Comparison of ENCODE assay signal across 12 cellular contexts in genomic region chr3:50587806-50588758, GRCh38. TPM values are rescaled to one million over a fixed set of nuclear protein-coding genes. Genes with fewer than 3 reads are reported as not detected.
DNase-seq lines count a peak whose midpoint lies in the region; ATAC-seq and TF ChIP-seq lines count a peak whose summit lies in the region.
"Had no signal": no experiment of that assay in that cellular context is flagged by ENCODE, and none has a peak within 500 bp of the region (broad histone marks: within the 10 kb centered on the region; RNA-seq: fewer than 3 reads in every experiment).

No MANE protein-coding gene starts in this region.

- H3K27ac Mint-ChIP-seq in activated CD8-positive, alpha-beta T cell treated with anti-CD3 and anti-CD28 coated beads for 36 hours, result peak overlapping the region; percentile 100

- H3K27me3 ChIP-seq in dorsolateral prefrontal cortex, result no peaks in the 10 kb centered on the region

- no peak overlapping the region for H3K4me3 ChIP-seq in dorsolateral prefrontal cortex
- H3K4me3 ChIP-seq: A549 had no signal

- no peak overlapping the region for H3K27ac ChIP-seq in dorsolateral prefrontal cortex
- H3K27ac ChIP-seq: A549 had no signal

- TF ChIP-seq CTCF in activated CD8-positive, alpha-beta T cell treated with anti-CD3 and anti-CD28 coated beads for 36 hours (IDR thresholded peaks at IDR 0.05), result no peak
- TF ChIP-seq CTCF in dorsolateral prefrontal cortex (IDR thresholded peaks at IDR 0.05 in 54 of 56, conservative IDR thresholded peaks at IDR 0.05 in 2 of 56; ENCODE audit: low read depth in 1 of 56, partially characterized antibody in 56 of 56), result no peak

- H3K4me3 Mint-ChIP-seq in activated CD8-positive, alpha-beta T cell treated with anti-CD3 and anti-CD28 coated beads for 36 hours, result peak overlapping the region; percentile 59

- H3K27me3 Mint-ChIP-seq in activated CD8-positive, alpha-beta T cell treated with anti-CD3 and anti-CD28 coated beads for 36 hours, result no peaks in the 10 kb centered on the region

- peak; percentile 48 for ATAC-seq in activated CD8-positive, alpha-beta T cell treated with anti-CD3 and anti-CD28 coated beads for 36 hours
- ATAC-seq in left lobe of liver, result peak; percentile 39
- peak; percentile 57 for ATAC-seq in stimulated activated naive CD8-positive, alpha-beta T cell treated with anti-CD3 and anti-CD28 coated beads, Interleukin-15, Interleukin-2, amounts not matched to agents 100 U/mL and 50 U/mL, for 24 hours
- ATAC-seq: A549 had no signal

- peaks cover 89% of the 10 kb centered on the region for H3K4me1 Mint-ChIP-seq in activated CD8-positive, alpha-beta T cell treated with anti-CD3 and anti-CD28 coated beads for 36 hours (ENCODE audit: low read depth)

- DNase-seq in activated CD4-positive, alpha-beta T cell treated with anti-CD3 and anti-CD28 coated beads for 24 hours (ENCODE audit: low read depth in 2 of 2), result peak; percentile 75 to 80
- DNase-seq in activated CD4-positive, alpha-beta T cell treated with anti-CD3 and anti-CD28 coated beads for 1 hour, result no peak
- peak; percentile 96 for DNase-seq in activated CD8-positive, alpha-beta T cell treated with anti-CD3 and anti-CD28 coated beads for 36 hours
- DNase-seq in left lobe of liver (ENCODE audit: low spot score), result peak; percentile 77
- peak; percentile 90 for DNase-seq in stimulated activated naive CD8-positive, alpha-beta T cell treated with anti-CD3 and anti-CD28 coated beads, Interleukin-15, Interleukin-2, amounts not matched to agents 100 U/mL and 50 U/mL, for 24 hours
- DNase-seq in dorsolateral prefrontal cortex, result no peak
- DNase-seq in AML-193 (lab: John Stamatoyannopoulos, UW), result no peak
- DNase-seq in iPS-NIHi11 (ENCODE audit: low spot score), result no peak
- DNase-seq: Karpas-422, nucleus accumbens, T1000 had no signal

- CTCF ChIA-PET in activated CD8-positive, alpha-beta T cell treated with anti-CD3 and anti-CD28 coated beads for 36 hours (lab: Charles Lee), result interaction anchor here (1.6 to 10.4 kb wide), 5 partner anchors 15 to 46 kb away, joined by 5 to 283 read pairs (median 129); partner anchors contain the start of genes C3orf18, CISH, HEMK1 and MAPKAPK3

- H3K9me3 Mint-ChIP-seq in activated CD8-positive, alpha-beta T cell treated with anti-CD3 and anti-CD28 coated beads for 36 hours, result no peaks in the 10 kb centered on the region

- intact Hi-C loops in activated CD8-positive, alpha-beta T cell treated with anti-CD3 and anti-CD28 coated beads for 36 hours (cut with micrococcal nuclease), result no loop called here
- intact Hi-C loops in dorsolateral prefrontal cortex (cut with DNase I), result no loop called here

- POLR2A ChIA-PET in activated CD8-positive, alpha-beta T cell treated with anti-CD3 and anti-CD28 coated beads for 36 hours (lab: Charles Lee), result interaction anchor here (0.6 to 25.8 kb wide), 8 partner anchors 13 to 805 kb away, joined by 3 to 1836 read pairs (median 3); partner anchors contain the start of genes C3orf18, CISH, HEMK1 and MAPKAPK3

- peaks cover 62% of the 10 kb centered on the region for H3K36me3 Mint-ChIP-seq in activated CD8-positive, alpha-beta T cell treated with anti-CD3 and anti-CD28 coated beads for 36 hours (ENCODE audit: low read depth)

RNA-seq across cellular contexts. Expression of gene HEMK1, which starts 18.8 kb away (rescaled TPM):
- 100 to 1,000 TPM in 1 of 2 experiments, 10 to 100 TPM in 1; 97.1 to 101 TPM for total RNA-seq in activated CD8-positive, alpha-beta T cell treated with anti-CD3 and anti-CD28 coated beads for 36 hours
- 16.8 TPM for total RNA-seq in left lobe of liver
- 10 to 100 TPM in 115 of 120 experiments, 1 to 10 TPM in 5; 8.6 to 22.8 (median 14.2) TPM for total RNA-seq in dorsolateral prefrontal cortex

RNA-seq across cellular contexts. Expression of gene C3orf18, which starts 20.5 kb away (rescaled TPM):
- 10 to 100 TPM; 37.9 to 41.3 TPM for total RNA-seq in activated CD8-positive, alpha-beta T cell treated with anti-CD3 and anti-CD28 coated beads for 36 hours
- total RNA-seq in left lobe of liver, result 3.0 TPM
- total RNA-seq in dorsolateral prefrontal cortex, result 10 to 100 TPM; 22.0 to 50.0 (median 37.9) TPM

RNA-seq across cellular contexts. Expression of gene CISH, which starts 23.5 kb away (rescaled TPM):
- total RNA-seq in activated CD8-positive, alpha-beta T cell treated with anti-CD3 and anti-CD28 coated beads for 36 hours, result 100 to 1,000 TPM; 307 to 308 TPM
- total RNA-seq in left lobe of liver, result 8.5 TPM
- 1 to 10 TPM in 67 of 120 experiments, under 1 TPM in 53; 0.15 to 7.8 (median 1.1) TPM for total RNA-seq in dorsolateral prefrontal cortex

RNA-seq across cellular contexts. Expression of gene MAPKAPK3, which starts 28.9 kb away (rescaled TPM):
- total RNA-seq in activated CD8-positive, alpha-beta T cell treated with anti-CD3 and anti-CD28 coated beads for 36 hours, result 100 to 1,000 TPM; 204 to 205 TPM
- total RNA-seq in left lobe of liver (16.1 TPM), dorsolateral prefrontal cortex (10 to 100 TPM in 107 of 120 experiments, 1 to 10 TPM in 13; 6.3 to 30.7 (median 13.1) TPM)

Comparison
In these comparisons a context has a peak if more than half of its experiments do, and no peak if none do; other contexts are left out.
1. DNase-seq: peak in activated CD4-positive, alpha-beta T cell treated with anti-CD3 and anti-CD28 coated beads for 24 hours (2 of 2), activated CD8-positive, alpha-beta T cell treated with anti-CD3 and anti-CD28 coated beads for 36 hours (single experiment), left lobe of liver (single experiment) and stimulated activated naive CD8-positive, alpha-beta T cell treated with anti-CD3 and anti-CD28 coated beads, Interleukin-15, Interleukin-2, amounts not matched to agents 100 U/mL and 50 U/mL, for 24 hours (single experiment); none in activated CD4-positive, alpha-beta T cell treated with anti-CD3 and anti-CD28 coated beads for 1 hour (single experiment), dorsolateral prefrontal cortex (0 of 10), AML-193 (0 of 2) and iPS-NIHi11 (single experiment).
2. RNA of gene CISH, which starts 23.5 kb away (total RNA-seq): 307 to 308 TPM in activated CD8-positive, alpha-beta T cell treated with anti-CD3 and anti-CD28 coated beads for 36 hours; 8.5 TPM in left lobe of liver (single experiment) and 0.15 to 7.8 TPM in dorsolateral prefrontal cortex; every median in the first group is over 10 times any median in the second.
3. Peak in every context shown above with its lines, with median percentiles within 50 percentile points of each other: ATAC-seq.